ENCODE assay signal across 10 cellular contexts in the genomic region with DNA sequence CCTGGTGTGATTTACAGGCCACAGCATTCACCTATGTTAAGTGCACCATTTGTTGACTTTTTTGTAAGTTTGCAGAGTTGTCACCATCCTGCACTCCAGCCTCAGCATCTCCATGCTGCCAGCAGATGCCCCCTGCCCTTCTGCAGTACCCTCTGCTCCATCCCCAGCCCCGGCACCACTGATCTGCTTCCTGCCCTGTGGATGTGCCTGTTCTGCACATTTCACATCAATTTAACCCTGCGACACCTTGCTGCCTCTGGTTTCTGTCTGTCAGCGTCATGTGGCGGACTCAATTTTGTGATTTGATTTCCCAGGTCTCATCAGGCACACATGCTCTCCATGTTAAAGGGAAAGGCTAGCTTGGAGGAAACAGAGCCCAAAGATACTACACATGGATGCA. TPM values are rescaled to one million over a fixed set of nuclear protein-coding genes. Genes with fewer than 3 reads are reported as not detected.
"Had no signal": no experiment of that assay in that cellular context is flagged by ENCODE, and none has a peak within 500 bp of the region (broad histone marks: within the 10 kb centered on the region; RNA-seq: fewer than 3 reads in every experiment).

No MANE protein-coding gene starts in this region.

RNA-seq across cellular contexts. Expression of a gene that starts 36.5 kb away (rescaled TPM):
- total RNA-seq: endothelial cell of umbilical vein, epithelial cell of proximal tubule, gastrocnemius medialis, glomerular endothelial cell, left lung, lower leg skin, lower lobe of right lung, lung microvascular endothelial cell, mesothelial cell of epicardium, myocyte had no signal
